In the genomic region with DNA sequence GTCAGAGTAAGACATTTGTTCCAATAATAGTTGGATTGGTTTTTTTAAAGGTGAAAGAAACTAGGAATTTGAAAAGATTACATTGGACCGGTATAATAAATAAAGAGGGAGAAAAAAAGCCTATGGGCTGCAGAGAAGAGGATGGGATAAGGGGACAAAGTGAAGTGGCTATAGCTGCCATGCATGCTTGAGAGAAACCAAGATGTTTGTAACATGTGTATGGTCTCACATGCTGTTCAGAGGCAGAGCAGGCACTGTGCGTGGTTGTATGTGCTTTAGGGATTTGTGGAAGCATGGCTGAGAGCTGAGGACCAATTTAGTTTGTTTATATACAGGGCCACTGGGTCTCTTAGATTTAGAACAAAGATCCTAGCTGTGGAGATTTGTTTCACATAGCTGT, we compare ENCODE assay signal across 2 cellular contexts.
TF ChIP-seq lines count a peak whose summit lies in the region.

No MANE protein-coding gene starts in this region.

TF ChIP-seq in HEK293, 187 proteins besides CTCF, POLR2A, EP300 and RAD21 (continued from another document):
- TF ChIP-seq, protein P1, sequence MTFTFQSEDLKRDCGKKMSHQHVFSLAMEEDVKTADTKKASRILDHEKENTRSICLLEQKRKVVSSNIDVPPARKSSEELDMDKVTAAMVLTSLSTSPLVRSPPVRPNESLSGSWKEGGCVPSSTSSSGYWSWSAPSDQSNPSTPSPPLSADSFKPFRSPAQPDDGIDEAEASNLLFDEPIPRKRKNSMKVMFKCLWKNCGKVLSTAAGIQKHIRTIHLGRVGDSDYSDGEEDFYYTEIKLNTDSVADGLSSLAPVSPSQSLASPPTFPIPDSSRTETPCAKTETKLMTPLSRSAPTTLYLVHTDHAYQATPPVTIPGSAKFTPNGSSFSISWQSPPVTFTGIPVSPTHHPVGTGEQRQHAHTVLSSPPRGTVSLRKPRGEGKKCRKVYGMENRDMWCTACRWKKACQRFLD (tag by site-specific recombination; IDR thresholded peaks at IDR 0.05) = no peak
- TF ChIP-seq ZNF416 (tag by site-specific recombination; IDR thresholded peaks at IDR 0.05) (no peak), ZIC2 (tag by site-specific recombination; IDR thresholded peaks at IDR 0.05) (no peak), ZFP41 (tag by site-specific recombination; IDR thresholded peaks at IDR 0.05; ENCODE audit: borderline replicate concordance) (no peak), ZNF777 (tag by site-specific recombination; IDR thresholded peaks at IDR 0.05; ENCODE audit: borderline replicate concordance) (no peak), ZNF544 (tag by site-specific recombination; IDR thresholded peaks at IDR 0.05) (no peak), ZBTB48 (tag by site-specific recombination; IDR thresholded peaks at IDR 0.05) (peak; percentile 71; the same call in 1 of the 2 replicates), ZNF138 (tag by site-specific recombination; IDR thresholded peaks at IDR 0.05; ENCODE audit: borderline replicate concordance) (no peak), ZNF514 (tag by site-specific recombination; IDR thresholded peaks at IDR 0.05) (no peak), ZNF335 (tag by site-specific recombination; conservative IDR thresholded peaks at IDR 0.05) (peak; percentile 67), MZF1 (tag by site-specific recombination; IDR thresholded peaks at IDR 0.05; ENCODE audit: borderline replicate concordance) (peak; percentile 82; the same call in 1 of the 2 replicates), OVOL3 (tag by site-specific recombination; IDR thresholded peaks at IDR 0.05) (no peak), HOXD13 (CRISPR knock-in tag; IDR thresholded peaks at IDR 0.05; ENCODE audit: borderline replicate concordance) (no peak), ZNF426 (tag by site-specific recombination; IDR thresholded peaks at IDR 0.05) (no peak), KLF16 (tag by site-specific recombination; IDR thresholded peaks at IDR 0.05) (no peak), ZNF274 (IDR thresholded peaks at IDR 0.05; ENCODE audit: low read length) (no peak), ZNF274 (tag by site-specific recombination; IDR thresholded peaks at IDR 0.05; ENCODE audit: borderline replicate concordance) (no peak), MEIS1 (CRISPR knock-in tag; IDR thresholded peaks at IDR 0.05; ENCODE audit: borderline replicate concordance) (no peak), ZBTB17 (tag by site-specific recombination; IDR thresholded peaks at IDR 0.05) (peak; percentile 27; the same call in 1 of the 2 replicates)
- TF ChIP-seq, protein P2, sequence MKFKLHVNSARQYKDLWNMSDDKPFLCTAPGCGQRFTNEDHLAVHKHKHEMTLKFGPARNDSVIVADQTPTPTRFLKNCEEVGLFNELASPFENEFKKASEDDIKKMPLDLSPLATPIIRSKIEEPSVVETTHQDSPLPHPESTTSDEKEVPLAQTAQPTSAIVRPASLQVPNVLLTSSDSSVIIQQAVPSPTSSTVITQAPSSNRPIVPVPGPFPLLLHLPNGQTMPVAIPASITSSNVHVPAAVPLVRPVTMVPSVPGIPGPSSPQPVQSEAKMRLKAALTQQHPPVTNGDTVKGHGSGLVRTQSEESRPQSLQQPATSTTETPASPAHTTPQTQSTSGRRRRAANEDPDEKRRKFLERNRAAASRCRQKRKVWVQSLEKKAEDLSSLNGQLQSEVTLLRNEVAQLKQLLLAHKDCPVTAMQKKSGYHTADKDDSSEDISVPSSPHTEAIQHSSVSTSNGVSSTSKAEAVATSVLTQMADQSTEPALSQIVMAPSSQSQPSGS (tag by site-specific recombination; IDR thresholded peaks at IDR 0.05; ENCODE audit: low read depth) = no peak
- TF ChIP-seq, protein P3, sequence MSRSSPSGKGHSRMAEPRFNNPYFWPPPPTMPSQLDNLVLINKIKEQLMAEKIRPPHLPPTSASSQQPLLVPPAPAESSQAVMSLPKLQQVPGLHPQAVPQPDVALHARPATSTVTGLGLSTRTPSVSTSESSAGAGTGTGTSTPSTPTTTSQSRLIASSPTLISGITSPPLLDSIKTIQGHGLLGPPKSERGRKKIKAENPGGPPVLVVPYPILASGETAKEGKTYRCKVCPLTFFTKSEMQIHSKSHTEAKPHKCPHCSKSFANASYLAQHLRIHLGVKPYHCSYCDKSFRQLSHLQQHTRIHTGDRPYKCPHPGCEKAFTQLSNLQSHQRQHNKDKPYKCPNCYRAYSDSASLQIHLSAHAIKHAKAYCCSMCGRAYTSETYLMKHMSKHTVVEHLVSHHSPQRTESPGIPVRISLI (tag by site-specific recombination; IDR thresholded peaks at IDR 0.05) = no peak

TF ChIP-seq in K562, 482 proteins besides CTCF, POLR2A, EP300 and RAD21 (continued from another document and continues in another):
- TF ChIP-seq, protein P4, sequence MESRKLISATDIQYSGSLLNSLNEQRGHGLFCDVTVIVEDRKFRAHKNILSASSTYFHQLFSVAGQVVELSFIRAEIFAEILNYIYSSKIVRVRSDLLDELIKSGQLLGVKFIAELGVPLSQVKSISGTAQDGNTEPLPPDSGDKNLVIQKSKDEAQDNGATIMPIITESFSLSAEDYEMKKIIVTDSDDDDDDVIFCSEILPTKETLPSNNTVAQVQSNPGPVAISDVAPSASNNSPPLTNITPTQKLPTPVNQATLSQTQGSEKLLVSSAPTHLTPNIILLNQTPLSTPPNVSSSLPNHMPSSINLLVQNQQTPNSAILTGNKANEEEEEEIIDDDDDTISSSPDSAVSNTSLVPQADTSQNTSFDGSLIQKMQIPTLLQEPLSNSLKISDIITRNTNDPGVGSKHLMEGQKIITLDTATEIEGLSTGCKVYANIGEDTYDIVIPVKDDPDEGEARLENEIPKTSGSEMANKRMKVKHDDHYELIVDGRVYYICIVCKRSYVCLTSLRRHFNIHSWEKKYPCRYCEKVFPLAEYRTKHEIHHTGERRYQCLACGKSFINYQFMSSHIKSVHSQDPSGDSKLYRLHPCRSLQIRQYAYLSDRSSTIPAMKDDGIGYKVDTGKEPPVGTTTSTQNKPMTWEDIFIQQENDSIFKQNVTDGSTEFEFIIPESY (CRISPR knock-in tag; IDR thresholded peaks at IDR 0.05) = no peak
- TF ChIP-seq KLF10 (CRISPR knock-in tag; IDR thresholded peaks at IDR 0.05) (no peak), RBM17 (IDR thresholded peaks at IDR 0.05; ENCODE audit: borderline replicate concordance, low read depth, low read length) (no peak), TSC22D4 (tag; IDR thresholded peaks at IDR 0.05) (no peak), ZNF140 (CRISPR knock-in tag; IDR thresholded peaks at IDR 0.05) (no peak), NR2C2 (CRISPR knock-in tag; IDR thresholded peaks at IDR 0.05) (no peak), NR2C2 (tag; IDR thresholded peaks at IDR 0.05) (no peak), PYGO2 (tag; IDR thresholded peaks at IDR 0.05) (no peak), ZNF175 (CRISPR knock-in tag; IDR thresholded peaks at IDR 0.05; ENCODE audit: low read depth) (no peak)
- TF ChIP-seq, protein P5, sequence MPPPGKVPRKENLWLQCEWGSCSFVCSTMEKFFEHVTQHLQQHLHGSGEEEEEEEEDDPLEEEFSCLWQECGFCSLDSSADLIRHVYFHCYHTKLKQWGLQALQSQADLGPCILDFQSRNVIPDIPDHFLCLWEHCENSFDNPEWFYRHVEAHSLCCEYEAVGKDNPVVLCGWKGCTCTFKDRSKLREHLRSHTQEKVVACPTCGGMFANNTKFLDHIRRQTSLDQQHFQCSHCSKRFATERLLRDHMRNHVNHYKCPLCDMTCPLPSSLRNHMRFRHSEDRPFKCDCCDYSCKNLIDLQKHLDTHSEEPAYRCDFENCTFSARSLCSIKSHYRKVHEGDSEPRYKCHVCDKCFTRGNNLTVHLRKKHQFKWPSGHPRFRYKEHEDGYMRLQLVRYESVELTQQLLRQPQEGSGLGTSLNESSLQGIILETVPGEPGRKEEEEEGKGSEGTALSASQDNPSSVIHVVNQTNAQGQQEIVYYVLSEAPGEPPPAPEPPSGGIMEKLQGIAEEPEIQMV (tag; conservative IDR thresholded peaks at IDR 0.05; ENCODE audit: low read depth) = no peak
- TF ChIP-seq, protein P6, sequence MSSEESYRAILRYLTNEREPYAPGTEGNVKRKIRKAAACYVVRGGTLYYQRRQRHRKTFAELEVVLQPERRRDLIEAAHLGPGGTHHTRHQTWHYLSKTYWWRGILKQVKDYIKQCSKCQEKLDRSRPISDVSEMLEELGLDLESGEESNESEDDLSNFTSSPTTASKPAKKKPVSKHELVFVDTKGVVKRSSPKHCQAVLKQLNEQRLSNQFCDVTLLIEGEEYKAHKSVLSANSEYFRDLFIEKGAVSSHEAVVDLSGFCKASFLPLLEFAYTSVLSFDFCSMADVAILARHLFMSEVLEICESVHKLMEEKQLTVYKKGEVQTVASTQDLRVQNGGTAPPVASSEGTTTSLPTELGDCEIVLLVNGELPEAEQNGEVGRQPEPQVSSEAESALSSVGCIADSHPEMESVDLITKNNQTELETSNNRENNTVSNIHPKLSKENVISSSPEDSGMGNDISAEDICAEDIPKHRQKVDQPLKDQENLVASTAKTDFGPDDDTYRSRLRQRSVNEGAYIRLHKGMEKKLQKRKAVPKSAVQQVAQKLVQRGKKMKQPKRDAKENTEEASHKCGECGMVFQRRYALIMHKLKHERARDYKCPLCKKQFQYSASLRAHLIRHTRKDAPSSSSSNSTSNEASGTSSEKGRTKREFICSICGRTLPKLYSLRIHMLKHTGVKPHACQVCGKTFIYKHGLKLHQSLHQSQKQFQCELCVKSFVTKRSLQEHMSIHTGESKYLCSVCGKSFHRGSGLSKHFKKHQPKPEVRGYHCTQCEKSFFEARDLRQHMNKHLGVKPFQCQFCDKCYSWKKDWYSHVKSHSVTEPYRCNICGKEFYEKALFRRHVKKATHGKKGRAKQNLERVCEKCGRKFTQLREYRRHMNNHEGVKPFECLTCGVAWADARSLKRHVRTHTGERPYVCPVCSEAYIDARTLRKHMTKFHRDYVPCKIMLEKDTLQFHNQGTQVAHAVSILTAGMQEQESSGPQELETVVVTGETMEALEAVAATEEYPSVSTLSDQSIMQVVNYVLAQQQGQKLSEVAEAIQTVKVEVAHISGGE (CRISPR knock-in tag; IDR thresholded peaks at IDR 0.05) = no peak
- TF ChIP-seq, protein P7, sequence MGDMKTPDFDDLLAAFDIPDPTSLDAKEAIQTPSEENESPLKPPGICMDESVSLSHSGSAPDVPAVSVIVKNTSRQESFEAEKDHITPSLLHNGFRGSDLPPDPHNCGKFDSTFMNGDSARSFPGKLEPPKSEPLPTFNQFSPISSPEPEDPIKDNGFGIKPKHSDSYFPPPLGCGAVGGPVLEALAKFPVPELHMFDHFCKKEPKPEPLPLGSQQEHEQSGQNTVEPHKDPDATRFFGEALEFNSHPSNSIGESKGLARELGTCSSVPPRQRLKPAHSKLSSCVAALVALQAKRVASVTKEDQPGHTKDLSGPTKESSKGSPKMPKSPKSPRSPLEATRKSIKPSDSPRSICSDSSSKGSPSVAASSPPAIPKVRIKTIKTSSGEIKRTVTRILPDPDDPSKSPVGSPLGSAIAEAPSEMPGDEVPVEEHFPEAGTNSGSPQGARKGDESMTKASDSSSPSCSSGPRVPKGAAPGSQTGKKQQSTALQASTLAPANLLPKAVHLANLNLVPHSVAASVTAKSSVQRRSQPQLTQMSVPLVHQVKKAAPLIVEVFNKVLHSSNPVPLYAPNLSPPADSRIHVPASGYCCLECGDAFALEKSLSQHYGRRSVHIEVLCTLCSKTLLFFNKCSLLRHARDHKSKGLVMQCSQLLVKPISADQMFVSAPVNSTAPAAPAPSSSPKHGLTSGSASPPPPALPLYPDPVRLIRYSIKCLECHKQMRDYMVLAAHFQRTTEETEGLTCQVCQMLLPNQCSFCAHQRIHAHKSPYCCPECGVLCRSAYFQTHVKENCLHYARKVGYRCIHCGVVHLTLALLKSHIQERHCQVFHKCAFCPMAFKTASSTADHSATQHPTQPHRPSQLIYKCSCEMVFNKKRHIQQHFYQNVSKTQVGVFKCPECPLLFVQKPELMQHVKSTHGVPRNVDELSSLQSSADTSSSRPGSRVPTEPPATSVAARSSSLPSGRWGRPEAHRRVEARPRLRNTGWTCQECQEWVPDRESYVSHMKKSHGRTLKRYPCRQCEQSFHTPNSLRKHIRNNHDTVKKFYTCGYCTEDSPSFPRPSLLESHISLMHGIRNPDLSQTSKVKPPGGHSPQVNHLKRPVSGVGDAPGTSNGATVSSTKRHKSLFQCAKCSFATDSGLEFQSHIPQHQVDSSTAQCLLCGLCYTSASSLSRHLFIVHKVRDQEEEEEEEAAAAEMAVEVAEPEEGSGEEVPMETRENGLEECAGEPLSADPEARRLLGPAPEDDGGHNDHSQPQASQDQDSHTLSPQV (IDR thresholded peaks at IDR 0.05) = no peak
- TF ChIP-seq, protein P8, sequence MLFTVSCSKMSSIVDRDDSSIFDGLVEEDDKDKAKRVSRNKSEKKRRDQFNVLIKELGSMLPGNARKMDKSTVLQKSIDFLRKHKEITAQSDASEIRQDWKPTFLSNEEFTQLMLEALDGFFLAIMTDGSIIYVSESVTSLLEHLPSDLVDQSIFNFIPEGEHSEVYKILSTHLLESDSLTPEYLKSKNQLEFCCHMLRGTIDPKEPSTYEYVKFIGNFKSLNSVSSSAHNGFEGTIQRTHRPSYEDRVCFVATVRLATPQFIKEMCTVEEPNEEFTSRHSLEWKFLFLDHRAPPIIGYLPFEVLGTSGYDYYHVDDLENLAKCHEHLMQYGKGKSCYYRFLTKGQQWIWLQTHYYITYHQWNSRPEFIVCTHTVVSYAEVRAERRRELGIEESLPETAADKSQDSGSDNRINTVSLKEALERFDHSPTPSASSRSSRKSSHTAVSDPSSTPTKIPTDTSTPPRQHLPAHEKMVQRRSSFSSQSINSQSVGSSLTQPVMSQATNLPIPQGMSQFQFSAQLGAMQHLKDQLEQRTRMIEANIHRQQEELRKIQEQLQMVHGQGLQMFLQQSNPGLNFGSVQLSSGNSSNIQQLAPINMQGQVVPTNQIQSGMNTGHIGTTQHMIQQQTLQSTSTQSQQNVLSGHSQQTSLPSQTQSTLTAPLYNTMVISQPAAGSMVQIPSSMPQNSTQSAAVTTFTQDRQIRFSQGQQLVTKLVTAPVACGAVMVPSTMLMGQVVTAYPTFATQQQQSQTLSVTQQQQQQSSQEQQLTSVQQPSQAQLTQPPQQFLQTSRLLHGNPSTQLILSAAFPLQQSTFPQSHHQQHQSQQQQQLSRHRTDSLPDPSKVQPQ (CRISPR knock-in tag; IDR thresholded peaks at IDR 0.05; ENCODE audit: borderline replicate concordance) = no peak
